ENCODE assay signal across 1 cellular context in genomic region chr7:23405240-23405618, GRCh38.
TF ChIP-seq lines count a peak whose summit lies in the region.

No MANE protein-coding gene starts in this region.

TF ChIP-seq in GM23338, 12 proteins besides CTCF, POLR2A, EP300 and RAD21 (continued from another document):
- TF ChIP-seq REST (IDR thresholded peaks at IDR 0.05; ENCODE audit: unreplicated experiment) (no peak), ZNF462 (CRISPR knock-in tag; IDR thresholded peaks at IDR 0.05) (no peak), POLR2AphosphoS5 (IDR thresholded peaks at IDR 0.05; ENCODE audit: low read depth) (no peak), NANOG (IDR thresholded peaks at IDR 0.05; ENCODE audit: borderline replicate concordance) (no peak), JUNB (IDR thresholded peaks at IDR 0.05; ENCODE audit: unreplicated experiment) (no peak), CREB1 (CRISPR knock-in tag; IDR thresholded peaks at IDR 0.05; ENCODE audit: low read depth) (no peak), ZNF114 (CRISPR knock-in tag; IDR thresholded peaks at IDR 0.05) (no peak)
